8 cellular contexts compared by ENCODE assay signal in the genomic region with DNA sequence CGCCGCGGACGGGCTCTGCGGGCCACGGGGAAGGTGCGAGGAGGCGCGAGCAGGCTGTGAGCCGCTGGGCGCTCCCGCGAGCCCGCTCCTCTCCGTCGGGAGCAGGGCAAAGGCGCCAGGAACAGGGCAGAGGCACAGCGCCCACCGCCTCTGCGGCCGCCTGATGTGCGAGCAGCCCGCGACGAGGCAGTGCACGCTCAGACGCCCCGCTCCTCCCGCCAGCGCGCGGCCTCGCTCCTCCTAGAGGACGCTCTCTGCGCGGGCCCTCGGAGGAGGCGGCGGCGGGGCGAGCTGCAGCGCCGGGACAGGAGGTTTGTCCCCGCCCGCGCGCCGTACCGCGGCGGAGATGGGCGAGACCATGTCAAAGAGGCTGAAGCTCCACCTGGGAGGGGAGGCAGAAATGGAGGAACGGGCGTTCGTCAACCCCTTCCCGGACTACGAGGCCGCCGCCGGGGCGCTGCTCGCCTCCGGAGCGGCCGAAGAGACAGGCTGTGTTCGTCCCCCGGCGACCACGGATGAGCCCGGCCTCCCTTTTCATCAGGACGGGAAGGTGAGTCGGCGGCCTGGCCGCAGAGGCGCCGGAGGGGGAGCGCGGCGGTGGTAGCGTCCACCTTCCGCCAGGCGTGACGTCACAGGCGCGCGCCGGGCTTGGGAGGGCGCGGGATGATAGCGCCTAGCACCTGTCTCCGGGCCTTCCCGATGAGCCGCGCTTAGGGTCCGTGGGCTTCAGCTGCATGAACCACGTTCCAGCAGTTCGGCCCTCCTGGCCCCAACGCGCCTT. TPM values are rescaled to one million over a fixed set of nuclear protein-coding genes. Genes with fewer than 3 reads are reported as not detected.
DNase-seq lines count a peak whose midpoint lies in the region; ATAC-seq and TF ChIP-seq lines count a peak whose summit lies in the region.

No MANE protein-coding gene starts in this region.

- H4K20me1 ChIP-seq in OCI-LY7 (ENCODE audit: insufficient read depth, low read length) = no peaks in the 10 kb centered on the region

- peak; percentile 94 for ATAC-seq in GM21528 (IDR thresholded peaks at IDR 0.05; ENCODE audit: low FRiP score, unreplicated experiment)

- H3K4me3 ChIP-seq in OCI-LY7 (ENCODE audit: low read depth, low read length, poor library complexity, severe bottlenecking) (peak overlapping the region; percentile 82), mucosa of rectum (ENCODE audit: low read length in 2 of 2) (peak overlapping the region; percentile 97 to 98)

- 0 out of 2 replicates have a peak, but pooled peaks have one; percentile 36 for TF ChIP-seq CTCF in OCI-LY7 (conservative IDR thresholded peaks at IDR 0.05; ENCODE audit: low read length)

- CTCF ChIA-PET in OCI-LY7 (lab: Charles Lee; ENCODE audit: unreplicated experiment) = interaction anchor here (0.6 kb wide), 1 partner anchor 14 kb away, joined by 3 read pairs; no protein-coding TSS in a partner anchor

- H3K27ac ChIP-seq in OCI-LY7 (ENCODE audit: low read depth, low read length, poor library complexity, severe bottlenecking) = peak overlapping the region; percentile 78
- H3K27ac ChIP-seq in mucosa of rectum (ENCODE audit: low read depth in 2 of 2, low read length in 2 of 2) = peak overlapping the region; percentile 94

- H3K79me2 ChIP-seq in OCI-LY7 (ENCODE audit: insufficient read depth, low read depth, low read length) = peaks cover 25% of the 10 kb centered on the region

- peak; percentile 93 for TF ChIP-seq POLR2A in erythroblast (IDR thresholded peaks at IDR 0.05; ENCODE audit: low read length)

- POLR2A ChIA-PET in OCI-LY7 (lab: Charles Lee) = interaction anchor here (1.0 to 1.8 kb wide), 4 partner anchors 9 to 167 kb away, joined by 4 to 11 read pairs (median 5); no protein-coding TSS in a partner anchor

- intact Hi-C loops in OCI-LY7 (cut with micrococcal nuclease; ENCODE audit: unreplicated experiment) = loop anchor here (1.0 to 10.0 kb wide), 8 partner anchors 40 to 746 kb away; partner anchors contain the start of genes SEC61G, SUMF2 and ZNF713

- peak overlapping the region; percentile 92 to 96 for H3K9ac ChIP-seq in mucosa of rectum (ENCODE audit: low read depth in 1 of 2, low read length in 2 of 2)

- H3K4me1 ChIP-seq in OCI-LY7 (ENCODE audit: insufficient read depth, low read length, poor library complexity, severe bottlenecking) (peaks cover 19% of the 10 kb centered on the region), mucosa of rectum (ENCODE audit: control insufficient read depth in 2 of 2, insufficient read depth in 2 of 2, low read length in 2 of 2) (peaks cover 9 to 13% of the 10 kb centered on the region in 2 donors)

- peak; percentile 84 for DNase-seq in DMS153 (lab: John Stamatoyannopoulos, UW)
- peak; percentile 91 for DNase-seq in HuH-7.5 (ENCODE audit: low spot score)
- DNase-seq in OCI-LY7 (ENCODE audit: low spot score) = peak; percentile 96
- DNase-seq in activated T-cell treated with anti-CD3 and anti-CD28 coated beads for 48 hours (ENCODE audit: low read depth) = peak; percentile 93
- peak; percentile 98 for DNase-seq in erythroblast (lab: John Stamatoyannopoulos, UW)
- DNase-seq in stimulated activated CD8-positive, alpha-beta memory T cell treated with anti-CD3 and anti-CD28 coated beads, Interleukin-4, amount 100 ng/mL, for 4 hours (ENCODE audit: low read depth in 2 of 2, low spot score in 1 of 2) = peak; percentile 84 to 87

- H3K27me3 ChIP-seq in mucosa of rectum (ENCODE audit: control insufficient read depth in 2 of 2, insufficient read depth in 2 of 2, low read length in 2 of 2) = no peaks in the 10 kb centered on the region

- H3K9me2 ChIP-seq in OCI-LY7 (ENCODE audit: insufficient read depth, low read length) = no peaks in the 10 kb centered on the region

- H3K9me3 ChIP-seq in OCI-LY7 (ENCODE audit: low read length) = no peaks in the 10 kb centered on the region
- no peaks in the 10 kb centered on the region for H3K9me3 ChIP-seq in mucosa of rectum (ENCODE audit: control insufficient read depth in 2 of 2, low read length in 2 of 2)

- no TSS peak for BruUV-seq in OCI-LY7 (replicated peaks; lab: Mats Ljungman, UMichigan)

- peak overlapping the region; percentile 88 for H2AFZ ChIP-seq in OCI-LY7 (ENCODE audit: low read length)

- H3K4me2 ChIP-seq in OCI-LY7 (ENCODE audit: low read length) = peak overlapping the region; percentile 94

- H3K36me3 ChIP-seq in OCI-LY7 (ENCODE audit: insufficient read depth, low read length) (peaks cover 4% of the 10 kb centered on the region), mucosa of rectum (ENCODE audit: control insufficient read depth in 2 of 2, insufficient read depth in 2 of 2, low read length in 2 of 2) (no peaks in the 10 kb centered on the region)

RNA-seq across cellular contexts. Expression of gene LANCL2, which starts 0.7 kb away (rescaled TPM):
- 6.4 and 9.5 TPM in 2 replicates for total RNA-seq in OCI-LY7 (2014; rRNA removed; shearing (Covaris generic))
- total RNA-seq in OCI-LY7 (2022) = 6.5 and 7.8 TPM in 2 replicates

Comparison
In these comparisons a context has a peak if more than half of its experiments do, and no peak if none do; other contexts are left out.
1. Peak in every context shown above with its lines: DNase-seq, ATAC-seq, H3K4me3 ChIP-seq and H3K27ac ChIP-seq.